13 cellular contexts compared by ENCODE assay signal in genomic region chr1:6961905-6962304, GRCh38.
DNase-seq lines count a peak whose midpoint lies in the region; ATAC-seq and TF ChIP-seq lines count a peak whose summit lies in the region.
"Had no signal": no experiment of that assay in that cellular context is flagged by ENCODE, and none has a peak within 500 bp of the region (broad histone marks: within the 10 kb centered on the region; RNA-seq: fewer than 3 reads in every experiment).

No MANE protein-coding gene starts in this region.

- peaks cover 8% of the 10 kb centered on the region for H3F3A ChIP-seq in neural progenitor cell (ENCODE audit: low read depth)

- H3K4me3 Mint-ChIP-seq in neural progenitor cell: peak overlapping the region; percentile 79

- peak overlapping the region; percentile 96 for H3K4me2 ChIP-seq in neural progenitor cell

- peaks cover 18% of the 10 kb centered on the region for H3K27me3 Mint-ChIP-seq in neural progenitor cell (ENCODE audit: insufficient read depth, low read depth)

- peaks cover 6% of the 10 kb centered on the region for H4K20me1 ChIP-seq in neural progenitor cell (ENCODE audit: low read depth)

- TF ChIP-seq POLR2A in heart left ventricle (IDR thresholded peaks at IDR 0.05): no peak

- H2AFZ ChIP-seq in neural progenitor cell (replicated peaks): peak overlapping the region; percentile 59

- H3K4me1 ChIP-seq in heart left ventricle (peaks cover 0 to 34% (median 12%) of the 10 kb centered on the region in 12 donors), neural progenitor cell (peaks cover 21% of the 10 kb centered on the region)

- H3K79me2 ChIP-seq in neural progenitor cell (ENCODE audit: low read depth): no peaks in the 10 kb centered on the region

- no peak overlapping the region for H3K9ac ChIP-seq in neural progenitor cell

- H3K27ac Mint-ChIP-seq in neural progenitor cell: no peak overlapping the region
- H3K27ac Mint-ChIP-seq: activated CD4-positive, alpha-beta memory T cell treated with anti-CD3 and anti-CD28 coated beads for 36 hours; T-helper 17 cell had no signal

- H3K27me3 ChIP-seq in heart left ventricle: peaks cover 0 to 24% (median 10%) of the 10 kb centered on the region in 9 donors
- H3K27me3 ChIP-seq in neural progenitor cell: no peaks in the 10 kb centered on the region

- H3K4me1 Mint-ChIP-seq in neural progenitor cell: peaks cover 57% of the 10 kb centered on the region

- no peak for TF ChIP-seq CTCF in heart left ventricle (IDR thresholded peaks at IDR 0.05)
- no peak for TF ChIP-seq CTCF in neural progenitor cell (IDR thresholded peaks at IDR 0.05)

- WGBS in heart left ventricle, 4 donors: 11 to 31% (median 15%) methylated on average over 5 to 23 of the region's 23 CpGs

- H3K4me3 ChIP-seq in heart left ventricle (peak overlapping the region in 9 of 12 donors; percentile 22 to 46 (median 36)), neural progenitor cell (peak overlapping the region; percentile 62)

- no peaks in the 10 kb centered on the region for H3K9me3 Mint-ChIP-seq in neural progenitor cell
- H3K9me3 Mint-ChIP-seq: activated CD4-positive, alpha-beta memory T cell treated with anti-CD3 and anti-CD28 coated beads for 36 hours had no signal

- no peaks in the 10 kb centered on the region for H3K36me3 Mint-ChIP-seq in neural progenitor cell
- H3K36me3 Mint-ChIP-seq: activated CD4-positive, alpha-beta memory T cell treated with anti-CD3 and anti-CD28 coated beads for 36 hours had no signal

- peak in 2 of 4 donors; percentile 0 to 2 for ATAC-seq in heart left ventricle
- ATAC-seq: left lobe of liver, PC-3 had no signal

- H3K27ac ChIP-seq in heart left ventricle (peak overlapping the region in 2 of 12 donors; percentile 56), neural progenitor cell (no peak overlapping the region)

- H3K36me3 ChIP-seq in heart left ventricle (no peaks in the 10 kb centered on the region), neural progenitor cell (no peaks in the 10 kb centered on the region)

- H3K9me3 ChIP-seq in heart left ventricle (no peaks in the 10 kb centered on the region), neural progenitor cell (ENCODE audit: low read depth) (no peaks in the 10 kb centered on the region)

- peak; percentile 70 for DNase-seq in ELF-1 (ENCODE audit: low read depth, low spot score)
- DNase-seq in NCI-H69 (lab: John Stamatoyannopoulos, UW): peak; percentile 39
- no peak for DNase-seq in heart left ventricle
- DNase-seq in neural progenitor cell (ENCODE audit: low spot score): no peak
- DNase-seq in stimulated activated CD8-positive, alpha-beta memory T cell treated with anti-CD3 and anti-CD28 coated beads, Interleukin-4, amount 100 ng/mL, for 48 hours: no peak
- no peak for DNase-seq in NCI-H2227 (lab: John Stamatoyannopoulos, UW; ENCODE audit: unreplicated experiment)
- no peak for DNase-seq in RPMI8226
- DNase-seq in ureter (ENCODE audit: low spot score): no peak
- DNase-seq: dermis blood vessel endothelial cell, PC-3 had no signal

- intact Hi-C loops in heart left ventricle (cut with DNase I): loop anchor here in 1 of 10 donors (10.0 kb wide), 1 partner anchor 237 kb away; no protein-coding TSS in a partner anchor

Comparison
In these comparisons a context has a peak if more than half of its experiments do, and no peak if none do; other contexts are left out.
1. DNase-seq: peak in ELF-1 (single experiment) and NCI-H69 (single experiment); none in heart left ventricle (0 of 5), neural progenitor cell (single experiment), stimulated activated CD8-positive, alpha-beta memory T cell treated with anti-CD3 and anti-CD28 coated beads, Interleukin-4, amount 100 ng/mL, for 48 hours (single experiment), NCI-H2227 (single experiment), RPMI8226 (single experiment) and ureter (single experiment).